Comparison of ENCODE assay signal across 13 cellular contexts in the genomic region with DNA sequence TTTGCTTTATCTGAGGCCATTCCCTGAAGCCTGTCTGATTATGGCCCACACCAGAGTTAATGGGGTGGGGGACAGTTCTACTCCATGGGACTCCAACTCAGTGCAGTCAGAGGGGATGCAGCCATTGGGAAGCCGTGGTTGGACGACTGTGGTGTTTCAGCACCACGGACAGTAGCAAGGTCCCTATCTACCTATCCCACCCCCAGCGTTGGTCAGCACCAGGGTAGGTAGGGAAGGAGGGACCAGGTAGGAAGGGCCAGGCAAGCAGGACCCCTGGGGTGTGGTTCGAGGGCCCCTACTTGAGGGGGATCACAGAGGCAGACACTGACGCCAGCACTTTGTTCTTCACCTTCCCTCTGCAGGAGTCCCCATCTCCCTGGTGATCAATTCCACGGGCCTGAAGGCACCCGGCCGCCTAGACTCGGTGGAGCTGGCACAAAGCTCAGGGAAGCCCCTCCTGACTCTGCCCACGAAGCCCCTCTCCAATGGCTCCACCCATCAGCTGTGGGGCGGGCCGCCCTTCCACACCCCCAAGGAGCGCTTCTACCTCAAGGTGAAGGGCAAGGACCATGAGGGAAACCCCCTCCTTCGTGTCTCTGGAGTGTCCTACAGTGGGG. TPM values are rescaled to one million over a fixed set of nuclear protein-coding genes. Genes with fewer than 3 reads are reported as not detected.
DNase-seq lines count a peak whose midpoint lies in the region; ATAC-seq and TF ChIP-seq lines count a peak whose summit lies in the region.
"Had no signal": no experiment of that assay in that cellular context is flagged by ENCODE, and none has a peak within 500 bp of the region (broad histone marks: within the 10 kb centered on the region; RNA-seq: fewer than 3 reads in every experiment).

No MANE protein-coding gene starts in this region.

- DNase-seq in COLO829 (ENCODE audit: low spot score) (peak; percentile 28), H7 (peak; percentile 89), RWPE1 (ENCODE audit: low spot score) (peak; percentile 63), iPS-NIHi7 (ENCODE audit: extremely low spot score) (peak; percentile 90), omental fat pad (ENCODE audit: low spot score) (no peak), SHP77 treated with DMSO at 0.1 percent for 48 hours (lab: John Stamatoyannopoulos, UW) (no peak), T-cell (no peak)
- DNase-seq: effector CD8-positive, alpha-beta T cell; HCEC 1CT; KG1; midbrain had no signal

- H3K36me3 Mint-ChIP-seq in T-cell: no peaks in the 10 kb centered on the region

- H3K27ac Mint-ChIP-seq in T-cell: no peak overlapping the region

- peaks cover 0 to 5% (median 0%) of the 10 kb centered on the region in 3 donors for H3K9me3 Mint-ChIP-seq in T-cell

- no peaks in the 10 kb centered on the region for H3K27me3 ChIP-seq in H7 (ENCODE audit: control insufficient read depth, insufficient read depth, low read length)

- POLR2A ChIA-PET in RWPE1 (lab: Yijun Ruan, JAX; ENCODE audit: low non-redundant PET): no interaction called here
- POLR2A ChIA-PET in T-cell (lab: Charles Lee): no interaction called here

- H3K4me3 Mint-ChIP-seq in T-cell: no peak overlapping the region

- ATAC-seq in omental fat pad (ENCODE audit: low FRiP score) (no peak), GM18870 (IDR thresholded peaks at IDR 0.05; ENCODE audit: unreplicated experiment) (no peak), T-cell (replicated peaks in 1 of 4) (no peak)
- ATAC-seq: Panc1 had no signal

- H3K27me3 Mint-ChIP-seq in T-cell: peaks cover 30 to 39% of the 10 kb centered on the region in 2 donors

- TF ChIP-seq CTCF in RWPE1 (conservative IDR thresholded peaks at IDR 0.05; ENCODE audit: low read depth): no peak
- TF ChIP-seq CTCF in omental fat pad (IDR thresholded peaks at IDR 0.05): no peak

- CTCF ChIA-PET in RWPE1 (lab: Yijun Ruan, JAX): no interaction called here
- CTCF ChIA-PET in T-cell (lab: Charles Lee): no interaction called here

- no peaks in the 10 kb centered on the region for H3K4me1 Mint-ChIP-seq in T-cell

- no peak overlapping the region for H3K27ac ChIP-seq in RWPE1

- no peaks in the 10 kb centered on the region; the same call in 1 of the 2 replicates for H3K36me3 ChIP-seq in H7 (replicated peaks; ENCODE audit: control insufficient read depth, insufficient read depth, low read length)

- H3K4me3 ChIP-seq in H7 (ENCODE audit: insufficient read depth, low read depth, low read length): no peak overlapping the region

RNA-seq across cellular contexts. Expression of gene HMCN2, which starts 33.2 kb away (rescaled TPM):
- 2.3 and 5.2 TPM in 2 replicates for total RNA-seq in H7 (2014; rRNA removed; shearing (Covaris generic))
- total RNA-seq in omental fat pad (1 to 10 TPM in 1 of 4 donors, under 1 TPM in 3; 0.19 to 5.8 (median 0.75) TPM), T-cell (under 1 TPM in 1 of 5 donors, not detected in 4; 0.03 TPM)

Comparison
In these comparisons a context has a peak if more than half of its experiments do, and no peak if none do; other contexts are left out.
1. DNase-seq: peak in COLO829 (single experiment), H7 (single experiment), RWPE1 (single experiment) and iPS-NIHi7 (single experiment); none in omental fat pad (single experiment), SHP77 treated with DMSO at 0.1 percent for 48 hours (single experiment) and T-cell (0 of 34).